In genomic region chr20:47559141-47559540, GRCh38 we compare ENCODE assay signal across 1 cellular context.
A peak's percentile ranks its signal among the peaks of the same experiment; 100 is the strongest.
TF ChIP-seq lines count a peak whose summit lies in the region.

No MANE protein-coding gene starts in this region.

TF ChIP-seq in K562, 482 proteins besides CTCF, POLR2A, EP300 and RAD21:
- TF ChIP-seq, protein P1, sequence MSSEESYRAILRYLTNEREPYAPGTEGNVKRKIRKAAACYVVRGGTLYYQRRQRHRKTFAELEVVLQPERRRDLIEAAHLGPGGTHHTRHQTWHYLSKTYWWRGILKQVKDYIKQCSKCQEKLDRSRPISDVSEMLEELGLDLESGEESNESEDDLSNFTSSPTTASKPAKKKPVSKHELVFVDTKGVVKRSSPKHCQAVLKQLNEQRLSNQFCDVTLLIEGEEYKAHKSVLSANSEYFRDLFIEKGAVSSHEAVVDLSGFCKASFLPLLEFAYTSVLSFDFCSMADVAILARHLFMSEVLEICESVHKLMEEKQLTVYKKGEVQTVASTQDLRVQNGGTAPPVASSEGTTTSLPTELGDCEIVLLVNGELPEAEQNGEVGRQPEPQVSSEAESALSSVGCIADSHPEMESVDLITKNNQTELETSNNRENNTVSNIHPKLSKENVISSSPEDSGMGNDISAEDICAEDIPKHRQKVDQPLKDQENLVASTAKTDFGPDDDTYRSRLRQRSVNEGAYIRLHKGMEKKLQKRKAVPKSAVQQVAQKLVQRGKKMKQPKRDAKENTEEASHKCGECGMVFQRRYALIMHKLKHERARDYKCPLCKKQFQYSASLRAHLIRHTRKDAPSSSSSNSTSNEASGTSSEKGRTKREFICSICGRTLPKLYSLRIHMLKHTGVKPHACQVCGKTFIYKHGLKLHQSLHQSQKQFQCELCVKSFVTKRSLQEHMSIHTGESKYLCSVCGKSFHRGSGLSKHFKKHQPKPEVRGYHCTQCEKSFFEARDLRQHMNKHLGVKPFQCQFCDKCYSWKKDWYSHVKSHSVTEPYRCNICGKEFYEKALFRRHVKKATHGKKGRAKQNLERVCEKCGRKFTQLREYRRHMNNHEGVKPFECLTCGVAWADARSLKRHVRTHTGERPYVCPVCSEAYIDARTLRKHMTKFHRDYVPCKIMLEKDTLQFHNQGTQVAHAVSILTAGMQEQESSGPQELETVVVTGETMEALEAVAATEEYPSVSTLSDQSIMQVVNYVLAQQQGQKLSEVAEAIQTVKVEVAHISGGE (CRISPR knock-in tag; IDR thresholded peaks at IDR 0.05), result peak in 1 of 3 experiments; percentile 0; a peak in 1 of 6 replicates
- TF ChIP-seq PRDM10 (IDR thresholded peaks at IDR 0.05; ENCODE audit: partially characterized antibody) (peak; percentile 7), FOSL1 (tag; conservative IDR thresholded peaks at IDR 0.05) (no peak)
